8 cellular contexts compared by ENCODE assay signal in the genomic region with DNA sequence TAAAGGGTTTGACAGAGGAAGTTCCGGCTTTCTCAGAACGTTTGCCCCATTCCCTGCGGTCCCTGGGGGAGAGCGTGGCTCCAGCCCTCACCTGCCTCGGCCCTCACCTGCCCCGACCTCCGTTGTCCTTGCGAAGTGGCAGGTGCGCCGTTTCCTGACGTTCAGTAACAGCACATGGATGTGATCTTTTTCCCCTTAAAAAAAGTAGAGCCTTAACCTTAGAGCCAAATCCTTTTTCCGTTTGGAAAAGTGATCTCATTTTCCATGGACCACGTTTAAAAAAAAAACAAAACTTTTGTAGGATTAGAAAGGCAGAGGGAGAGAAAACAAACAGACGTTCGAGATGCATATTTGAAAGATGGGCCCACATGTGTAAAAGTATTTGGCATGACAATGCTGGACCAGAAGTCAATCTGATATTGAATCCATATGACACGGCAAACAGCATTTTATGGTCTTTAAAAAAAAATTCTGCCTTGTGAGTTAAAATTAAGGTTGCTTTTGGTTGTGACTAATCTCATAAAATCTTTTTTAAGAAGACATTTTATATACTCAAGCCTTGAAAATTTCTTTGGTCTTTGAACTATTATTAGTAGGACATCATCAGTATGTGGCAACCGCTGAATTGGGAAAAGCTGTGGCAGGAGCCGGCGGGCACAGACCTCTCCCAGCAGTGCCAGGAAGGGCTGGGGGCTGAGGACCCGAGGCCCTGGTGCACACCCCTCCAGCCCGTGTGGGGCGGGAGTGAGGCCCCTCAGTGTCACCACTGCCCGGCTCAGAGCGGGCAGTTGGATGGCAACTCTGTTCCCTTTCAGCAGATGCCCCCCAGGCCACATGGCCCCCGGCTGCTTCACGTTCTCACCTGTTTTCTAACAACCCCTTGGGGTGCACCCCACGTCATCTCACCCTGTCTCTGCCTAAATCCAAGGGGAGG. TPM values are rescaled to one million over a fixed set of nuclear protein-coding genes. Genes with fewer than 3 reads are reported as not detected.
A peak's percentile ranks its signal among the peaks of the same experiment; 100 is the strongest.
DNase-seq lines count a peak whose midpoint lies in the region; ATAC-seq and TF ChIP-seq lines count a peak whose summit lies in the region.

No MANE protein-coding gene starts in this region.

- H3K27ac ChIP-seq in HUES64 (ENCODE audit: low read depth, low read length) (peak overlapping the region; percentile 80), gastroesophageal sphincter (peak overlapping the region in 1 of 4 donors; percentile 58)

- H3K36me3 ChIP-seq in HUES64 (ENCODE audit: insufficient read depth, low read length) (no peaks in the 10 kb centered on the region), gastroesophageal sphincter (no peaks in the 10 kb centered on the region)

- H3K4me3 ChIP-seq in HUES64 (ENCODE audit: low read length): peak overlapping the region; percentile 28
- H3K4me3 ChIP-seq in astrocyte of the spinal cord (ENCODE audit: low read depth, low read length): peak overlapping the region; percentile 5
- peak overlapping the region in 1 of 2 donors; percentile 37 for H3K4me3 ChIP-seq in gastroesophageal sphincter

- TF ChIP-seq POLR2A in gastroesophageal sphincter (IDR thresholded peaks at IDR 0.05): no peak

- no peak for TF ChIP-seq CTCF in astrocyte of the spinal cord (IDR thresholded peaks at IDR 0.05; ENCODE audit: low read depth, low read length)
- no peak for TF ChIP-seq CTCF in gastroesophageal sphincter (IDR thresholded peaks at IDR 0.05)

- no peaks in the 10 kb centered on the region for H3K9me3 ChIP-seq in HUES64 (ENCODE audit: insufficient read depth, low read depth, low read length)
- no peaks in the 10 kb centered on the region for H3K9me3 ChIP-seq in gastroesophageal sphincter

- H3K27me3 ChIP-seq in HUES64 (ENCODE audit: insufficient read depth, low read length): peaks cover 12% of the 10 kb centered on the region
- peaks cover 17% of the 10 kb centered on the region for H3K27me3 ChIP-seq in gastroesophageal sphincter

- in situ Hi-C loops in astrocyte of the spinal cord (cut with HindIII; ENCODE audit: low sequenced_read_pairs): no loop called here

- TF ChIP-seq EP300 in gastroesophageal sphincter (IDR thresholded peaks at IDR 0.05): no peak

- 72% methylated on average over 27 of the region's 27 CpGs for WGBS in HUES64
- 23 to 52% methylated on average over 12 to 14 of the region's 27 CpGs for WGBS in gastroesophageal sphincter (ENCODE audit: low coverage in 1 of 2), 2 donors

- H3K4me1 ChIP-seq in HUES64 (ENCODE audit: insufficient read depth, low read length) (peaks cover 13% of the 10 kb centered on the region), gastroesophageal sphincter (peaks cover 0 to 15% (median 11%) of the 10 kb centered on the region in 3 donors)

- peak; percentile 10 for ATAC-seq in GM19328 (IDR thresholded peaks at IDR 0.05; ENCODE audit: unreplicated experiment)
- no peak for ATAC-seq in gastroesophageal sphincter

- peak overlapping the region; percentile 61 for H3K9ac ChIP-seq in HUES64 (ENCODE audit: low read depth, low read length)

- DNase-seq in AG20443 (ENCODE audit: low spot score) (peak; percentile 78), astrocyte of the spinal cord (ENCODE audit: low read depth, low spot score) (peak; percentile 40), myocyte (ENCODE audit: low read depth) (peak; percentile 67), A172 (ENCODE audit: low spot score) (no peak)
- no peak for DNase-seq in stimulated activated CD4-positive, alpha-beta T cell treated with anti-CD3 and anti-CD28 coated beads, Interleukin-12 subunit alpha, Interleukin-12 subunit beta, amount 100 ng/mL, for 4 hours

RNA-seq across cellular contexts. Expression of a gene that starts 42.4 kb away (rescaled TPM):
- polyA plus RNA-seq in HUES64 (2013, experiment 1 of 2): 28.1 TPM
- polyA plus RNA-seq in HUES64 (2013, experiment 2 of 2): 26.7 TPM
- 67.8 and 71.0 TPM in 2 replicates for total RNA-seq in myocyte
- 58.6 TPM for polyA plus RNA-seq in myocyte (2012)
- total RNA-seq in gastroesophageal sphincter: 10 to 100 TPM; 46.4 to 92.7 (median 60.3) TPM
- total RNA-seq in A172 (2014; rRNA removed; shearing (Covaris generic)): 33.3 and 34.7 TPM in 2 replicates

Comparison
In these comparisons a context has a peak if more than half of its experiments do, and no peak if none do; other contexts are left out.
1. DNase-seq: peak in AG20443 (single experiment), astrocyte of the spinal cord (single experiment) and myocyte (single experiment); none in A172 (single experiment) and stimulated activated CD4-positive, alpha-beta T cell treated with anti-CD3 and anti-CD28 coated beads, Interleukin-12 subunit alpha, Interleukin-12 subunit beta, amount 100 ng/mL, for 4 hours (single experiment).